8 cellular contexts compared by ENCODE assay signal in the genomic region with DNA sequence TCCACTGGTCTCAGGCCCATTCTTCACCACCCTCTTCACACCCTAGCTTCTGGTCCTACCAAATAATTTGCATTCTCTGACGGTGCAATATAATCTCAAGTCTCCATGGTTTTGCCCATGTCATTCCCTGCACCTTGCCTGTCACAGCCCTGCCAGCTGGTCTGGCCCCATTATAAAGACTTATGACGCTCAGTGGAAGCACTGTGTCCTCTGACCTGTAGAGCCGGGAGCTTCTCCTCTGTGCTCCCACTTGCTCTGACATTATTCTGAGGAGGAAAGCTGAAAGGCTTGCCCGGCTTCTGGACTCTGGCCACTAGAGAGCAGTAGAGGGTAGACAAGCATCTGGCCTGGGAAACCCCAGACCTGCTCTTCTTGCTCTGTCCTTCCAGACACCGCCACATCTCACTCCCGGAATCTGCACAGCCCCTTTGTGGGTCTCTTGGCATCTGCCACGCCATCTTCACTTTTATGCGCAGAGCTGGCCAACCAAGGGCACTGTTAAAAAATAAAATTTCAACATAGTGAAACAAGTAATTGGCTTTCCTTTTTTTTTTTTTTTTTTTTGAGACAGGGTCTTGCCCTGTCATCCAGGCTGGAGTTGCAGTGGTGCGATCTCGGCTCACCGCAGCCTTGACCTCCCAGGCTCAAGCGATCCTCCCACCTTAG. TPM values are rescaled to one million over a fixed set of nuclear protein-coding genes. Genes with fewer than 3 reads are reported as not detected.
A peak's percentile ranks its signal among the peaks of the same experiment; 100 is the strongest.
DNase-seq lines count a peak whose midpoint lies in the region; TF ChIP-seq lines count a peak whose summit lies in the region.

No MANE protein-coding gene starts in this region.

- TF ChIP-seq POLR2A in tibial nerve (IDR thresholded peaks at IDR 0.05): no peak

- no peak overlapping the region for H3K4me3 Mint-ChIP-seq in osteocyte (ENCODE audit: unreplicated experiment)

- H3K4me1 Mint-ChIP-seq in osteocyte (ENCODE audit: unreplicated experiment): peaks cover 32% of the 10 kb centered on the region

- POLR2A ChIA-PET in HEK293T (lab: Yijun Ruan, JAX): interaction anchor here (1.0 to 4.3 kb wide), 3 partner anchors 118 to 137 kb away, joined by 4 to 51 read pairs (median 4); a partner anchor contains a TSS

- H3K27ac Mint-ChIP-seq in osteocyte (ENCODE audit: unreplicated experiment): peak overlapping the region; percentile 48

- peak; percentile 53 to 83 for TF ChIP-seq EP300 in tibial nerve (IDR thresholded peaks at IDR 0.05)

- no peak overlapping the region for H3K27ac ChIP-seq in SJCRH30
- H3K27ac ChIP-seq in tibial nerve: peak overlapping the region in 1 of 4 donors; percentile 63

- peaks cover 10% of the 10 kb centered on the region for H3K27me3 Mint-ChIP-seq in osteocyte (ENCODE audit: unreplicated experiment)

- H3K9me3 ChIP-seq in SJCRH30 (replicated peaks) (no peaks in the 10 kb centered on the region), tibial nerve (no peaks in the 10 kb centered on the region)

- 23 to 30% methylated on average over 12 of the region's 12 CpGs for WGBS in tibial nerve, 2 donors

- H3K9me3 Mint-ChIP-seq in osteocyte (ENCODE audit: unreplicated experiment): no peaks in the 10 kb centered on the region

- peak; percentile 97 for DNase-seq in HEK293T (ENCODE audit: extremely low spot score)
- peak; percentile 74 for DNase-seq in MV-4-11 (lab: John Stamatoyannopoulos, UW)
- peak; percentile 90 to 97 for DNase-seq in SJCRH30
- DNase-seq in activated effector memory CD4-positive, alpha-beta T cell treated with anti-CD3 and anti-CD28 coated beads, Interleukin-2, amount 50 U/mL, for 16 hours: peak; percentile 89
- DNase-seq in foreskin melanocyte: peak; percentile 77
- peak; percentile 93 for DNase-seq in osteocyte (ENCODE audit: extremely low spot score, unreplicated experiment)
- DNase-seq in tibial nerve (ENCODE audit: low spot score in 2 of 2): peak; percentile 70 to 88

- TF ChIP-seq CTCF in GM12801 (IDR thresholded peaks at IDR 0.05; ENCODE audit: extremely low read depth, insufficient read length): peak; percentile 39
- peak; percentile 92 for TF ChIP-seq CTCF in osteocyte (IDR thresholded peaks at IDR 0.05)
- TF ChIP-seq CTCF in tibial nerve (IDR thresholded peaks at IDR 0.05): peak; percentile 84 to 91 (median 86)

- H3K4me1 ChIP-seq in SJCRH30: peaks cover 6% of the 10 kb centered on the region; the same call in 1 of the 2 replicates
- H3K4me1 ChIP-seq in tibial nerve: peaks cover 0 to 26% (median 7%) of the 10 kb centered on the region in 4 donors

- no peaks in the 10 kb centered on the region for H3K27me3 ChIP-seq in SJCRH30
- H3K27me3 ChIP-seq in tibial nerve: no peaks in the 10 kb centered on the region

- H3K4me3 ChIP-seq in SJCRH30 (no peak overlapping the region), tibial nerve (no peak overlapping the region)

- H3K36me3 ChIP-seq in SJCRH30 (no peaks in the 10 kb centered on the region), tibial nerve (no peaks in the 10 kb centered on the region)

- no peaks in the 10 kb centered on the region for H3K36me3 Mint-ChIP-seq in osteocyte (ENCODE audit: unreplicated experiment)

- CTCF ChIA-PET in HEK293T (lab: Yijun Ruan, JAX): interaction anchor here (0.6 to 2.1 kb wide), 21 partner anchors 11 to 1792 kb away, joined by 3 to 9 read pairs (median 5); a partner anchor contains a TSS

TF ChIP-seq in HEK293T, 16 proteins besides CTCF, POLR2A, EP300 and RAD21:
- TF ChIP-seq L3MBTL2 (conservative IDR thresholded peaks at IDR 0.05) (no peak), ZNF384 (IDR thresholded peaks at IDR 0.05) (no peak)
- TF ChIP-seq, protein P1, sequence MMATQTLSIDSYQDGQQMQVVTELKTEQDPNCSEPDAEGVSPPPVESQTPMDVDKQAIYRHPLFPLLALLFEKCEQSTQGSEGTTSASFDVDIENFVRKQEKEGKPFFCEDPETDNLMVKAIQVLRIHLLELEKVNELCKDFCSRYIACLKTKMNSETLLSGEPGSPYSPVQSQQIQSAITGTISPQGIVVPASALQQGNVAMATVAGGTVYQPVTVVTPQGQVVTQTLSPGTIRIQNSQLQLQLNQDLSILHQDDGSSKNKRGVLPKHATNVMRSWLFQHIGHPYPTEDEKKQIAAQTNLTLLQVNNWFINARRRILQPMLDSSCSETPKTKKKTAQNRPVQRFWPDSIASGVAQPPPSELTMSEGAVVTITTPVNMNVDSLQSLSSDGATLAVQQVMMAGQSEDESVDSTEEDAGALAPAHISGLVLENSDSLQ (IDR thresholded peaks at IDR 0.05): no peak

RNA-seq across cellular contexts. Expression of a gene that starts 44.4 kb away (rescaled TPM):
- 65.7 and 74.0 TPM in 2 replicates for total RNA-seq in SJCRH30 (2014; rRNA removed; shearing (Covaris generic))
- total RNA-seq in osteocyte (55.9 and 57.8 TPM in 2 replicates), tibial nerve (100 to 1,000 TPM; 164 to 211 (median 164) TPM)

Comparison
In these comparisons a context has a peak if more than half of its experiments do, and no peak if none do; other contexts are left out.
1. CTCF ChIP-seq: peak in every context shown above with its lines; median percentile 92 in osteocyte; 86 in tibial nerve; 39 in GM12801.